ENCODE assay signal across 8 cellular contexts in the genomic region with DNA sequence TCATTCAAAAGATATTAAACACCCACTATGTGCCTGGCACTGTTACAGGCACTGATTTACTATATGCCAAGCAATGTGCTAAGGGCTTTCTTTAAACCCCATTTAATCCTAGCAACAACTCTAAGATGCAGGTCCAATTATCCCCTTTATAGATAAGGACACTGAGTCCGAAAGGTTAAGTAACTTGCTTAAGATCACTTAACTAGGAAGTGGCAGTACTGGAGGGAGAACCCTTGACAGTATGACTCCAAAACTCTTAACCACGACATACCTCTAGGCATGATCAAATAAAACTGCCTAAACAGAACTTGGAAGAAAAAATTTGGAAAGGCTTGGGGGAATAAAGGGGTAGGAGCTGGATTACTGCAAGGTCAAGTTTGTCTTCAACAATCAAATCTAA. TPM values are rescaled to one million over a fixed set of nuclear protein-coding genes. Genes with fewer than 3 reads are reported as not detected.
DNase-seq lines count a peak whose midpoint lies in the region; ATAC-seq and TF ChIP-seq lines count a peak whose summit lies in the region.

No MANE protein-coding gene starts in this region.

- in situ Hi-C loops in astrocyte of the spinal cord (cut with HindIII; ENCODE audit: low sequenced_read_pairs) = no loop called here

- CTCF ChIA-PET in AG04449 (lab: Yijun Ruan, JAX) = interaction anchor here (1.0 to 7.5 kb wide), 7 partner anchors 12 to 219 kb away, joined by 3 to 66 read pairs (median 6); no protein-coding TSS in a partner anchor

- ATAC-seq in mucosa of descending colon = no peak
- ATAC-seq in HG02571 (IDR thresholded peaks at IDR 0.05; ENCODE audit: unreplicated experiment) = no peak

- no peak for TF ChIP-seq CTCF in AG04449 (IDR thresholded peaks at IDR 0.05; ENCODE audit: insufficient read depth, low read length, missing control alignments)
- no peak for TF ChIP-seq CTCF in astrocyte of the spinal cord (IDR thresholded peaks at IDR 0.05; ENCODE audit: low read depth, low read length)
- TF ChIP-seq CTCF in mucosa of descending colon (IDR thresholded peaks at IDR 0.05) = no peak

- intact Hi-C loops in mucosa of descending colon (cut with DNase I, micrococcal nuclease) = no loop called here

- H3K4me1 ChIP-seq in HUES64 (ENCODE audit: insufficient read depth, low read length) = peaks cover 22% of the 10 kb centered on the region
- peaks cover 41% of the 10 kb centered on the region for H3K4me1 ChIP-seq in mucosa of descending colon (ENCODE audit: low read depth)

- H3K36me3 ChIP-seq in HUES64 (ENCODE audit: insufficient read depth, low read length) (no peaks in the 10 kb centered on the region), mucosa of descending colon (ENCODE audit: low read depth) (no peaks in the 10 kb centered on the region)

- H3K4me3 ChIP-seq in AG04449 (ENCODE audit: low read depth, low read length) (peak overlapping the region; percentile 82), HUES64 (ENCODE audit: low read length) (peak overlapping the region; percentile 67), astrocyte of the spinal cord (ENCODE audit: low read depth, low read length) (peak overlapping the region; percentile 78), mucosa of descending colon (peak overlapping the region; percentile 91)

- H3K9me3 ChIP-seq in HUES64 (ENCODE audit: insufficient read depth, low read depth, low read length) = no peaks in the 10 kb centered on the region
- H3K9me3 ChIP-seq in mucosa of descending colon = no peaks in the 10 kb centered on the region

- no peak overlapping the region for H3K27ac ChIP-seq in HUES64 (ENCODE audit: low read depth, low read length)

- no peak overlapping the region; the same call in 1 of the 2 replicates for H3K9ac ChIP-seq in HUES64 (ENCODE audit: low read depth, low read length)

- POLR2A ChIA-PET in AG04449 (lab: Yijun Ruan, JAX) = no interaction called here

- H3K27me3 ChIP-seq in HUES64 (ENCODE audit: insufficient read depth, low read length) = no peaks in the 10 kb centered on the region

- 100% methylated on average over 1 of the region's 2 CpGs for WGBS in HUES64

- DNase-seq in AG04449 (ENCODE audit: low read depth, low spot score) (no peak), astrocyte of the spinal cord (ENCODE audit: low read depth, low spot score) (no peak), mucosa of descending colon (no peak), activated gamma-delta T cell (lab: John Stamatoyannopoulos, UW) (no peak), NCI-H1105 (lab: John Stamatoyannopoulos, UW) (no peak), NCI-H2171 treated with DMSO at 0.1 percent for 48 hours (lab: John Stamatoyannopoulos, UW) (no peak)

RNA-seq across cellular contexts. Expression of a gene that starts 1.7 kb away (rescaled TPM):
- 28.6 TPM for polyA plus RNA-seq in HUES64 (2013, experiment 1 of 2)
- 30.1 TPM for polyA plus RNA-seq in HUES64 (2013, experiment 2 of 2)
- 10 to 100 TPM; 70.1 to 87.2 (median 76.2) TPM for total RNA-seq in mucosa of descending colon
